1 cellular context compared by ENCODE assay signal in the genomic region with DNA sequence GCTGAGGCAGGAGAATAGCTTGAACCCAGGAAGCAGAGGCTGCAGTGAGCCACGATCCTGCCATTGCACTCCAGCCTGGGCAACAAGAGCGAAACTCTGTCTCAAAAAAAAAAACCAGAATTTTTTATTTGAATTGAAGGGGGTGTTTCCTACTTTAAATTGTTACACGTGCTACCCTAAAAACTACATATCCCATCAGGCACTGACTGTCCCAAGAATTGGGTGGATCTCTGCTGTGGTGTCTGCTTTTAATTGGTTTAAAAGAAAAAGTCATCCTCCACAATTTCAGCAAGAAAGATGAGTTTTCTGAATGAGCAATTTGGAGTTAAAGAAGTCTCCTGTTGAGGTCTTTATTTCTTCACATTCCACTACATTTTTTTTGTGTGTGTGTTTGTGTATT.
TF ChIP-seq lines count a peak whose summit lies in the region.

No MANE protein-coding gene starts in this region.

TF ChIP-seq in GM23338, 12 proteins besides CTCF, POLR2A, EP300 and RAD21:
- TF ChIP-seq ZNF331 (CRISPR knock-in tag; IDR thresholded peaks at IDR 0.05; ENCODE audit: low read depth) (no peak), POLR2AphosphoS5 (IDR thresholded peaks at IDR 0.05; ENCODE audit: low read depth) (no peak), JUNB (IDR thresholded peaks at IDR 0.05; ENCODE audit: unreplicated experiment) (no peak), STAT1 (IDR thresholded peaks at IDR 0.05; ENCODE audit: unreplicated experiment) (no peak), EZH2phosphoT487 (IDR thresholded peaks at IDR 0.05; ENCODE audit: unreplicated experiment) (no peak), EZH2 (IDR thresholded peaks at IDR 0.05; ENCODE audit: low read depth, unreplicated experiment) (no peak), ZNF114 (CRISPR knock-in tag; IDR thresholded peaks at IDR 0.05) (no peak), CREB1 (CRISPR knock-in tag; IDR thresholded peaks at IDR 0.05; ENCODE audit: low read depth) (no peak)
- TF ChIP-seq, protein P1, sequence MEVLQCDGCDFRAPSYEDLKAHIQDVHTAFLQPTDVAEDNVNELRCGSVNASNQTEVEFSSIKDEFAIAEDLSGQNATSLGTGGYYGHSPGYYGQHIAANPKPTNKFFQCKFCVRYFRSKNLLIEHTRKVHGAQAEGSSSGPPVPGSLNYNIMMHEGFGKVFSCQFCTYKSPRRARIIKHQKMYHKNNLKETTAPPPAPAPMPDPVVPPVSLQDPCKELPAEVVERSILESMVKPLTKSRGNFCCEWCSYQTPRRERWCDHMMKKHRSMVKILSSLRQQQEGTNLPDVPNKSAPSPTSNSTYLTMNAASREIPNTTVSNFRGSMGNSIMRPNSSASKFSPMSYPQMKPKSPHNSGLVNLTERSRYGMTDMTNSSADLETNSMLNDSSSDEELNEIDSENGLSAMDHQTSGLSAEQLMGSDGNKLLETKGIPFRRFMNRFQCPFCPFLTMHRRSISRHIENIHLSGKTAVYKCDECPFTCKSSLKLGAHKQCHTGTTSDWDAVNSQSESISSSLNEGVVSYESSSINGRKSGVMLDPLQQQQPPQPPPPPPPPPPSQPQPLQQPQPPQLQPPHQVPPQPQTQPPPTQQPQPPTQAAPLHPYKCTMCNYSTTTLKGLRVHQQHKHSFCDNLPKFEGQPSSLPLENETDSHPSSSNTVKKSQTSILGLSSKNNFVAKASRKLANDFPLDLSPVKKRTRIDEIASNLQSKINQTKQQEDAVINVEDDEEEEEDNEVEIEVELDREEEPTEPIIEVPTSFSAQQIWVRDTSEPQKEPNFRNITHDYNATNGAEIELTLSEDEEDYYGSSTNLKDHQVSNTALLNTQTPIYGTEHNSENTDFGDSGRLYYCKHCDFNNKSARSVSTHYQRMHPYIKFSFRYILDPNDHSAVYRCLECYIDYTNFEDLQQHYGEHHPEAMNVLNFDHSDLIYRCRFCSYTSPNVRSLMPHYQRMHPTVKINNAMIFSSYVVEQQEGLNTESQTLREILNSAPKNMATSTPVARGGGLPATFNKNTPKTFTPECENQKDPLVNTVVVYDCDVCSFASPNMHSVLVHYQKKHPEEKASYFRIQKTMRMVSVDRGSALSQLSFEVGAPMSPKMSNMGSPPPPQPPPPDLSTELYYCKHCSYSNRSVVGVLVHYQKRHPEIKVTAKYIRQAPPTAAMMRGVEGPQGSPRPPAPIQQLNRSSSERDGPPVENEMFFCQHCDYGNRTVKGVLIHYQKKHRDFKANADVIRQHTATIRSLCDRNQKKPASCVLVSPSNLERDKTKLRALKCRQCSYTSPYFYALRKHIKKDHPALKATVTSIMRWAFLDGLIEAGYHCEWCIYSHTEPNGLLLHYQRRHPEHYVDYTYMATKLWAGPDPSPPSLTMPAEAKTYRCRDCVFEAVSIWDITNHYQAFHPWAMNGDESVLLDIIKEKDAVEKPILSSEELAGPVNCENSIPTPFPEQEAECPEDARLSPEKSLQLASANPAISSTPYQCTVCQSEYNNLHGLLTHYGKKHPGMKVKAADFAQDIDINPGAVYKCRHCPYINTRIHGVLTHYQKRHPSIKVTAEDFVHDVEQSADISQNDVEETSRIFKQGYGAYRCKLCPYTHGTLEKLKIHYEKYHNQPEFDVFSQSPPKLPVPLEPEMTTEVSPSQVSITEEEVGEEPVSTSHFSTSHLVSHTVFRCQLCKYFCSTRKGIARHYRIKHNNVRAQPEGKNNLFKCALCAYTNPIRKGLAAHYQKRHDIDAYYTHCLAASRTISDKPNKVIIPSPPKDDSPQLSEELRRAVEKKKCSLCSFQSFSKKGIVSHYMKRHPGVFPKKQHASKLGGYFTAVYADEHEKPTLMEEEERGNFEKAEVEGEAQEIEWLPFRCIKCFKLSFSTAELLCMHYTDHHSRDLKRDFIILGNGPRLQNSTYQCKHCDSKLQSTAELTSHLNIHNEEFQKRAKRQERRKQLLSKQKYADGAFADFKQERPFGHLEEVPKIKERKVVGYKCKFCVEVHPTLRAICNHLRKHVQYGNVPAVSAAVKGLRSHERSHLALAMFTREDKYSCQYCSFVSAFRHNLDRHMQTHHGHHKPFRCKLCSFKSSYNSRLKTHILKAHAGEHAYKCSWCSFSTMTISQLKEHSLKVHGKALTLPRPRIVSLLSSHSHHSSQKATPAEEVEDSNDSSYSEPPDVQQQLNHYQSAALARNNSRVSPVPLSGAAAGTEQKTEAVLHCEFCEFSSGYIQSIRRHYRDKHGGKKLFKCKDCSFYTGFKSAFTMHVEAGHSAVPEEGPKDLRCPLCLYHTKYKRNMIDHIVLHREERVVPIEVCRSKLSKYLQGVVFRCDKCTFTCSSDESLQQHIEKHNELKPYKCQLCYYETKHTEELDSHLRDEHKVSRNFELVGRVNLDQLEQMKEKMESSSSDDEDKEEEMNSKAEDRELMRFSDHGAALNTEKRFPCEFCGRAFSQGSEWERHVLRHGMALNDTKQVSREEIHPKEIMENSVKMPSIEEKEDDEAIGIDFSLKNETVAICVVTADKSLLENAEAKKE (CRISPR knock-in tag; IDR thresholded peaks at IDR 0.05): no peak
- TF ChIP-seq, protein P2, sequence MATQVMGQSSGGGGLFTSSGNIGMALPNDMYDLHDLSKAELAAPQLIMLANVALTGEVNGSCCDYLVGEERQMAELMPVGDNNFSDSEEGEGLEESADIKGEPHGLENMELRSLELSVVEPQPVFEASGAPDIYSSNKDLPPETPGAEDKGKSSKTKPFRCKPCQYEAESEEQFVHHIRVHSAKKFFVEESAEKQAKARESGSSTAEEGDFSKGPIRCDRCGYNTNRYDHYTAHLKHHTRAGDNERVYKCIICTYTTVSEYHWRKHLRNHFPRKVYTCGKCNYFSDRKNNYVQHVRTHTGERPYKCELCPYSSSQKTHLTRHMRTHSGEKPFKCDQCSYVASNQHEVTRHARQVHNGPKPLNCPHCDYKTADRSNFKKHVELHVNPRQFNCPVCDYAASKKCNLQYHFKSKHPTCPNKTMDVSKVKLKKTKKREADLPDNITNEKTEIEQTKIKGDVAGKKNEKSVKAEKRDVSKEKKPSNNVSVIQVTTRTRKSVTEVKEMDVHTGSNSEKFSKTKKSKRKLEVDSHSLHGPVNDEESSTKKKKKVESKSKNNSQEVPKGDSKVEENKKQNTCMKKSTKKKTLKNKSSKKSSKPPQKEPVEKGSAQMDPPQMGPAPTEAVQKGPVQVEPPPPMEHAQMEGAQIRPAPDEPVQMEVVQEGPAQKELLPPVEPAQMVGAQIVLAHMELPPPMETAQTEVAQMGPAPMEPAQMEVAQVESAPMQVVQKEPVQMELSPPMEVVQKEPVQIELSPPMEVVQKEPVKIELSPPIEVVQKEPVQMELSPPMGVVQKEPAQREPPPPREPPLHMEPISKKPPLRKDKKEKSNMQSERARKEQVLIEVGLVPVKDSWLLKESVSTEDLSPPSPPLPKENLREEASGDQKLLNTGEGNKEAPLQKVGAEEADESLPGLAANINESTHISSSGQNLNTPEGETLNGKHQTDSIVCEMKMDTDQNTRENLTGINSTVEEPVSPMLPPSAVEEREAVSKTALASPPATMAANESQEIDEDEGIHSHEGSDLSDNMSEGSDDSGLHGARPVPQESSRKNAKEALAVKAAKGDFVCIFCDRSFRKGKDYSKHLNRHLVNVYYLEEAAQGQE (IDR thresholded peaks at IDR 0.05; ENCODE audit: unreplicated experiment): no peak
- TF ChIP-seq, protein P3, sequence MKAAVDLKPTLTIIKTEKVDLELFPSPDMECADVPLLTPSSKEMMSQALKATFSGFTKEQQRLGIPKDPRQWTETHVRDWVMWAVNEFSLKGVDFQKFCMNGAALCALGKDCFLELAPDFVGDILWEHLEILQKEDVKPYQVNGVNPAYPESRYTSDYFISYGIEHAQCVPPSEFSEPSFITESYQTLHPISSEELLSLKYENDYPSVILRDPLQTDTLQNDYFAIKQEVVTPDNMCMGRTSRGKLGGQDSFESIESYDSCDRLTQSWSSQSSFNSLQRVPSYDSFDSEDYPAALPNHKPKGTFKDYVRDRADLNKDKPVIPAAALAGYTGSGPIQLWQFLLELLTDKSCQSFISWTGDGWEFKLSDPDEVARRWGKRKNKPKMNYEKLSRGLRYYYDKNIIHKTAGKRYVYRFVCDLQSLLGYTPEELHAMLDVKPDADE (IDR thresholded peaks at IDR 0.05): no peak
